In genomic region chr7:73717025-73717807, GRCh38 we compare ENCODE assay signal across 9 cellular contexts. TPM values are rescaled to one million over a fixed set of nuclear protein-coding genes. Genes with fewer than 3 reads are reported as not detected.
A peak's percentile ranks its signal among the peaks of the same experiment; 100 is the strongest.
DNase-seq lines count a peak whose midpoint lies in the region; ATAC-seq and TF ChIP-seq lines count a peak whose summit lies in the region.
"Had no signal": no experiment of that assay in that cellular context is flagged by ENCODE, and none has a peak within 500 bp of the region (broad histone marks: within the 10 kb centered on the region; RNA-seq: fewer than 3 reads in every experiment).

No MANE protein-coding gene starts in this region.

- TF ChIP-seq RAD21 in SK-N-SH (IDR thresholded peaks at IDR 0.05; ENCODE audit: low read length), result no peak

- no peak for ATAC-seq in SK-N-SH treated with all-trans-retinoic acid at 6 μM for 48 hours
- ATAC-seq in T-cell (replicated peaks in 1 of 4), result no peak
- ATAC-seq in GM18498 (IDR thresholded peaks at IDR 0.05; ENCODE audit: unreplicated experiment), result no peak

- H3K27me3 ChIP-seq in SK-N-SH (ENCODE audit: insufficient read depth) (no peaks in the 10 kb centered on the region), smooth muscle cell (ENCODE audit: low read depth) (no peaks in the 10 kb centered on the region)

- POLR2A ChIA-PET in SK-N-SH (lab: Yijun Ruan, JAX), result no interaction called here
- POLR2A ChIA-PET in T-cell (lab: Charles Lee), result interaction anchor here in 1 of 2 donors (0.6 kb wide), 1 partner anchor 21 kb away, joined by 4 read pairs; no protein-coding TSS in a partner anchor

- peaks cover 26 to 38% (median 30%) of the 10 kb centered on the region in 3 donors for H3K4me1 Mint-ChIP-seq in T-cell

- TF ChIP-seq EP300 in SK-N-SH (IDR thresholded peaks at IDR 0.05; ENCODE audit: borderline replicate concordance in 1 of 2, low read depth in 1 of 2, low read length in 1 of 2), result no peak

- peak overlapping the region in 1 of 2 experiments; percentile 88; a peak in 2 of 4 replicates for H3K27ac ChIP-seq in SK-N-SH (ENCODE audit: low read depth in 2 of 2, low read length in 1 of 2)
- peak overlapping the region; percentile 91 for H3K27ac ChIP-seq in epithelial cell of prostate
- H3K27ac ChIP-seq in smooth muscle cell (ENCODE audit: low read depth), result peak overlapping the region; percentile 64

- H3K79me2 ChIP-seq in SK-N-SH (ENCODE audit: insufficient read depth), result peaks cover 70% of the 10 kb centered on the region
- peaks cover 37% of the 10 kb centered on the region for H3K79me2 ChIP-seq in smooth muscle cell (ENCODE audit: low read depth)

- H4K20me1 ChIP-seq in SK-N-SH (ENCODE audit: insufficient read depth) (peaks cover 60% of the 10 kb centered on the region), smooth muscle cell (ENCODE audit: low read depth) (peaks cover 62% of the 10 kb centered on the region)

- H3K9ac ChIP-seq in SK-N-SH (peak overlapping the region; percentile 96), smooth muscle cell (ENCODE audit: low read depth) (peak overlapping the region; percentile 9)

- H3K36me3 ChIP-seq in SK-N-SH (replicated peaks in 1 of 2; ENCODE audit: control insufficient read depth in 1 of 2, insufficient read depth in 2 of 2, low read length in 1 of 2) (peaks cover 2 to 39% of the 10 kb centered on the region in 2 experiments), smooth muscle cell (ENCODE audit: low read depth) (no peaks in the 10 kb centered on the region)

- CTCF ChIA-PET in SK-N-SH (lab: Yijun Ruan, JAX) (interaction anchor here (0.8 to 3.4 kb wide), 8 partner anchors 9 to 110 kb away, joined by 3 to 20 read pairs (median 4); no protein-coding TSS in a partner anchor), T-cell (lab: Charles Lee) (interaction anchor here (0.6 to 1.3 kb wide), 4 partner anchors 11 to 21 kb away, joined by 3 to 7 read pairs (median 4); partner anchors contain the start of gene ABHD11 (in 1 of the 2))

- H3K36me3 Mint-ChIP-seq in T-cell, result no peaks in the 10 kb centered on the region

- TF ChIP-seq CTCF in SK-N-SH (IDR thresholded peaks at IDR 0.05), result no peak
- TF ChIP-seq CTCF in smooth muscle cell (IDR thresholded peaks at IDR 0.05; ENCODE audit: borderline replicate concordance, insufficient read depth, poor library complexity, severe bottlenecking), result no peak

- H3K9me3 Mint-ChIP-seq in T-cell, result no peaks in the 10 kb centered on the region

- DNase-seq in SK-N-SH, result no peak
- DNase-seq in T-cell, result no peak
- DNase-seq in epithelial cell of prostate (ENCODE audit: low read depth, low spot score), result no peak
- DNase-seq in smooth muscle cell (lab: John Stamatoyannopoulos, UW; ENCODE audit: unreplicated experiment), result no peak
- no peak for DNase-seq in GM19240 (ENCODE audit: insufficient read length, low spot score)
- no peak for DNase-seq in NCI-H187 treated with DMSO at 0.1 percent for 48 hours (lab: John Stamatoyannopoulos, UW)
- DNase-seq: SHP77 had no signal

- 77% methylated on average over 13 of the region's 13 CpGs for WGBS in SK-N-SH (ENCODE audit: low lambda C conversion rate)
- 91% methylated on average over 7 of the region's 13 CpGs for WGBS in smooth muscle cell (ENCODE audit: low lambda C conversion rate)

- H2AFZ ChIP-seq in SK-N-SH (ENCODE audit: low read depth), result no peak overlapping the region
- H2AFZ ChIP-seq in smooth muscle cell (ENCODE audit: low read depth), result no peak overlapping the region

- H3K9me3 ChIP-seq in SK-N-SH, result no peaks in the 10 kb centered on the region
- no peaks in the 10 kb centered on the region for H3K9me3 ChIP-seq in smooth muscle cell (replicated peaks; ENCODE audit: low read depth)

- H3F3A ChIP-seq in SK-N-SH (replicated peaks; ENCODE audit: insufficient read depth) (peaks cover 38% of the 10 kb centered on the region), smooth muscle cell (ENCODE audit: low read depth) (peaks cover 4% of the 10 kb centered on the region)

- peak overlapping the region; percentile 75 to 87; a peak in 3 of 4 replicates for H3K4me3 ChIP-seq in SK-N-SH (ENCODE audit: low read depth in 2 of 2, low read length in 1 of 2)
- no peak overlapping the region for H3K4me3 ChIP-seq in smooth muscle cell

- H3K4me2 ChIP-seq in SK-N-SH (peak overlapping the region; percentile 99), smooth muscle cell (peak overlapping the region; percentile 90)

- H3K4me1 ChIP-seq in SK-N-SH (ENCODE audit: control insufficient read depth in 1 of 2, insufficient read depth in 2 of 2, low read depth in 1 of 2, low read length in 1 of 2), result peaks cover 23 to 42% of the 10 kb centered on the region in 2 experiments; a peak in 3 of 4 replicates
- no peaks in the 10 kb centered on the region for H3K4me1 ChIP-seq in smooth muscle cell (ENCODE audit: low read depth)

- H3K27me3 Mint-ChIP-seq in T-cell, result peaks cover 2 to 5% of the 10 kb centered on the region in 2 donors

- H3K9me2 ChIP-seq in SK-N-SH, result no peaks in the 10 kb centered on the region

- H3K4me3 Mint-ChIP-seq in T-cell, result peak overlapping the region; percentile 72 to 86 (median 86)

- H3K27ac Mint-ChIP-seq in T-cell, result peak overlapping the region in 1 of 2 donors; percentile 22

TF ChIP-seq in SK-N-SH, 30 proteins besides CTCF, POLR2A, EP300 and RAD21:
- TF ChIP-seq TEAD4 (IDR thresholded peaks at IDR 0.05; ENCODE audit: borderline replicate concordance, insufficient read depth) (no peak), USF2 (IDR thresholded peaks at IDR 0.05; ENCODE audit: borderline replicate concordance, low read depth, low read length) (no peak)
TF ChIP-seq in SK-N-SH: peak in this region for 0.

TF ChIP-seq in SK-N-SH treated with all-trans-retinoic acid at 6 μM for 48 hours, 23 proteins besides CTCF, POLR2A, EP300 and RAD21 (continues in another document):
- no peak for TF ChIP-seq TSHZ2 (CRISPR knock-in tag; IDR thresholded peaks at IDR 0.05)
- TF ChIP-seq OSR1 (CRISPR knock-in tag; IDR thresholded peaks at IDR 0.05), result no peak
- no peak for TF ChIP-seq SNAI2 (CRISPR knock-in tag; IDR thresholded peaks at IDR 0.05)

RNA-seq across cellular contexts. Expression of gene STX1A, which starts 2.3 kb away (rescaled TPM):
- polyA plus RNA-seq in SK-N-SH (2012; rRNA removed), result 81.2 and 91.1 TPM in 2 replicates
- 40.6 and 54.4 TPM in 2 replicates for polyA plus RNA-seq in SK-N-SH (2012; cell fraction: cytosol; rRNA removed)
- polyA plus RNA-seq in SK-N-SH (2012; cell fraction: nucleus; rRNA removed), result 330 and 340 TPM in 2 replicates
- total RNA-seq in T-cell, result 10 to 100 TPM in 4 of 5 donors, 1 to 10 TPM in 1; 7.7 to 18.1 (median 13.0) TPM
- total RNA-seq in smooth muscle cell, result 14.3 and 18.3 TPM in 2 replicates
- polyA plus RNA-seq in smooth muscle cell, result 7.5 and 18.0 TPM in 2 replicates

RNA-seq across cellular contexts. Expression of gene ABHD11, which starts 21.4 kb away (rescaled TPM):
- 29.9 and 33.7 TPM in 2 replicates for polyA plus RNA-seq in SK-N-SH (2012; rRNA removed)
- polyA plus RNA-seq in SK-N-SH (2012; cell fraction: cytosol; rRNA removed), result 14.8 and 23.2 TPM in 2 replicates
- polyA plus RNA-seq in SK-N-SH (2012; cell fraction: nucleus; rRNA removed), result 32.1 and 34.9 TPM in 2 replicates
- total RNA-seq in T-cell, result 10 to 100 TPM; 14.5 to 24.3 (median 18.8) TPM
- 3.4 and 16.5 TPM in 2 replicates for total RNA-seq in smooth muscle cell
- 14.1 and 19.9 TPM in 2 replicates for polyA plus RNA-seq in smooth muscle cell

RNA-seq across cellular contexts. Expression of gene BUD23, which starts 33.8 kb away (rescaled TPM):
- 174 and 206 TPM in 2 replicates for polyA plus RNA-seq in SK-N-SH (2012; rRNA removed)
- 167 and 190 TPM in 2 replicates for polyA plus RNA-seq in SK-N-SH (2012; cell fraction: cytosol; rRNA removed)
- 151 and 156 TPM in 2 replicates for polyA plus RNA-seq in SK-N-SH (2012; cell fraction: nucleus; rRNA removed)
- 10 to 100 TPM; 66.9 to 90.0 (median 71.2) TPM for total RNA-seq in T-cell
- 35.6 and 43.0 TPM in 2 replicates for total RNA-seq in smooth muscle cell
- 114 and 116 TPM in 2 replicates for polyA plus RNA-seq in smooth muscle cell

RNA-seq across cellular contexts. Expression of gene DNAJC30, which starts 34.0 kb away (rescaled TPM):
- polyA plus RNA-seq in SK-N-SH (2012; rRNA removed) (10.6 and 11.0 TPM in 2 replicates), smooth muscle cell (4.6 and 6.2 TPM in 2 replicates)
- 8.0 and 10.5 TPM in 2 replicates for polyA plus RNA-seq in SK-N-SH (2012; cell fraction: cytosol; rRNA removed)
- 7.5 and 8.0 TPM in 2 replicates for polyA plus RNA-seq in SK-N-SH (2012; cell fraction: nucleus; rRNA removed)
- total RNA-seq in T-cell (10 to 100 TPM in 4 of 5 donors, 1 to 10 TPM in 1; 9.1 to 16.4 (median 14.7) TPM), smooth muscle cell (1.2 and 1.4 TPM in 2 replicates)

RNA-seq across cellular contexts. Expression of gene VPS37D, which starts 49.6 kb away (rescaled TPM):
- polyA plus RNA-seq in SK-N-SH (2012; rRNA removed), result 5.7 and 7.4 TPM in 2 replicates
- polyA plus RNA-seq in SK-N-SH (2012; cell fraction: cytosol; rRNA removed), result 3.7 and 5.9 TPM in 2 replicates
- polyA plus RNA-seq in SK-N-SH (2012; cell fraction: nucleus; rRNA removed), result 5.7 and 10.9 TPM in 2 replicates
- 1 to 10 TPM in 1 of 5 donors, under 1 TPM in 4; 0.36 to 1.1 (median 0.57) TPM for total RNA-seq in T-cell
- total RNA-seq in smooth muscle cell, result 2.8 and 7.1 TPM in 2 replicates
- 7.1 and 8.7 TPM in 2 replicates for polyA plus RNA-seq in smooth muscle cell
